In genomic region chr2:219171231-219171651, GRCh38 we compare ENCODE assay signal across 8 cellular contexts. TPM values are rescaled to one million over a fixed set of nuclear protein-coding genes. Genes with fewer than 3 reads are reported as not detected.
DNase-seq lines count a peak whose midpoint lies in the region; ATAC-seq and TF ChIP-seq lines count a peak whose summit lies in the region.

No MANE protein-coding gene starts in this region.

- TF ChIP-seq CTCF in LNCAP (IDR thresholded peaks at IDR 0.05) = peak; percentile 57
- TF ChIP-seq CTCF in vagina (IDR thresholded peaks at IDR 0.05) = peak; percentile 63 to 67 (median 65)

- peaks cover 0 to 30% of the 10 kb centered on the region in 2 donors for H3K36me3 ChIP-seq in vagina

- no peak overlapping the region for H3K4me3 ChIP-seq in vagina

- H3K9me3 ChIP-seq in vagina = no peaks in the 10 kb centered on the region

- no peaks in the 10 kb centered on the region for H3K27me3 ChIP-seq in vagina

- peak; percentile 21 to 43 for DNase-seq in activated CD4-positive, alpha-beta T cell treated with anti-CD3 and anti-CD28 coated beads for 4 hours
- no peak for DNase-seq in activated CD4-positive, alpha-beta T cell treated with anti-CD3 and anti-CD28 coated beads for 1 hour
- DNase-seq in UCSD-AML1 (lab: John Stamatoyannopoulos, UW; ENCODE audit: unreplicated experiment) = peak; percentile 27
- peak; percentile 47 to 69 for DNase-seq in erythroblast (lab: John Stamatoyannopoulos, UW)
- DNase-seq in mucosa of gallbladder (ENCODE audit: low spot score) = peak; percentile 67
- DNase-seq in vagina (ENCODE audit: extremely low spot score in 2 of 2) = peak in 1 of 2 donors; percentile 92

- TF ChIP-seq POLR2A in erythroblast (IDR thresholded peaks at IDR 0.05; ENCODE audit: low read length) (no peak), vagina (IDR thresholded peaks at IDR 0.05) (no peak)

- intact Hi-C loops in vagina (cut with DNase I) = no loop called here

- no peak for ATAC-seq in GM18870 (IDR thresholded peaks at IDR 0.05; ENCODE audit: unreplicated experiment)

- peak overlapping the region; percentile 81 for H3K27ac ChIP-seq in vagina

- H3K4me1 ChIP-seq in vagina = peaks cover 16% of the 10 kb centered on the region

RNA-seq across cellular contexts. Expression of gene SLC23A3, which starts 1.4 kb away (rescaled TPM):
- 4.7 TPM for total RNA-seq in mucosa of gallbladder
- 5.4 TPM for total RNA-seq in vagina

RNA-seq across cellular contexts. Expression of gene CNPPD1, which starts 5.5 kb away (rescaled TPM):
- 81.2 TPM for total RNA-seq in mucosa of gallbladder
- total RNA-seq in vagina = 32.2 TPM

RNA-seq across cellular contexts. Expression of gene RETREG2, which starts 6.8 kb away (rescaled TPM):
- total RNA-seq in mucosa of gallbladder (116 TPM), vagina (43.7 TPM)

RNA-seq across cellular contexts. Expression of gene NHEJ1, which starts 10.6 kb away (rescaled TPM):
- total RNA-seq in mucosa of gallbladder = 8.7 TPM
- 17.7 TPM for total RNA-seq in vagina

RNA-seq across cellular contexts. Expression of gene ZFAND2B, which starts 35.3 kb away (rescaled TPM):
- total RNA-seq in mucosa of gallbladder (52.6 TPM), vagina (52.1 TPM)
